ENCODE assay signal across 1 cellular context in genomic region chr3:23221136-23221535, GRCh38.
TF ChIP-seq lines count a peak whose summit lies in the region.

No MANE protein-coding gene starts in this region.

TF ChIP-seq in HepG2, 621 proteins besides CTCF, POLR2A, EP300 and RAD21 (continued from another document):
- no peak for TF ChIP-seq ZNF18 (CRISPR knock-in tag; IDR thresholded peaks at IDR 0.05; ENCODE audit: insufficient replicate concordance)
- TF ChIP-seq AGO2 (optimal IDR thresholded peaks at IDR 0.05; ENCODE audit: low read depth, low read length): no peak
- no peak for TF ChIP-seq TAF1 (CRISPR knock-in tag; IDR thresholded peaks at IDR 0.05)
- no peak for TF ChIP-seq CC2D1A (CRISPR knock-in tag; IDR thresholded peaks at IDR 0.05)
- no peak for TF ChIP-seq ZNF691 (CRISPR knock-in tag; IDR thresholded peaks at IDR 0.05; ENCODE audit: borderline replicate concordance, low read depth)
- no peak for TF ChIP-seq TEAD3 (CRISPR knock-in tag; optimal IDR thresholded peaks at IDR 0.05; ENCODE audit: borderline replicate concordance)
- TF ChIP-seq CBFB (CRISPR knock-in tag; IDR thresholded peaks at IDR 0.05): no peak
- TF ChIP-seq CCAR2 (optimal IDR thresholded peaks at IDR 0.05; ENCODE audit: low read depth, low read length): no peak
- no peak for TF ChIP-seq MAFF (IDR thresholded peaks at IDR 0.05; ENCODE audit: low read depth, low read length)
- no peak for TF ChIP-seq RBM22 (optimal IDR thresholded peaks at IDR 0.05; ENCODE audit: low read length)
- no peak for TF ChIP-seq ZNF431 (CRISPR knock-in tag; IDR thresholded peaks at IDR 0.05; ENCODE audit: borderline replicate concordance, low read depth)
- TF ChIP-seq ZNF777 (CRISPR knock-in tag; IDR thresholded peaks at IDR 0.05): no peak
- TF ChIP-seq FOXP1 (IDR thresholded peaks at IDR 0.05): no peak
- TF ChIP-seq FOXP1 (CRISPR knock-in tag; IDR thresholded peaks at IDR 0.05): no peak
- TF ChIP-seq SMAD9 (CRISPR knock-in tag; IDR thresholded peaks at IDR 0.05): no peak
TF ChIP-seq in HepG2: peak in this region for 0.
